Comparison of ENCODE assay signal across 16 cellular contexts in the genomic region with DNA sequence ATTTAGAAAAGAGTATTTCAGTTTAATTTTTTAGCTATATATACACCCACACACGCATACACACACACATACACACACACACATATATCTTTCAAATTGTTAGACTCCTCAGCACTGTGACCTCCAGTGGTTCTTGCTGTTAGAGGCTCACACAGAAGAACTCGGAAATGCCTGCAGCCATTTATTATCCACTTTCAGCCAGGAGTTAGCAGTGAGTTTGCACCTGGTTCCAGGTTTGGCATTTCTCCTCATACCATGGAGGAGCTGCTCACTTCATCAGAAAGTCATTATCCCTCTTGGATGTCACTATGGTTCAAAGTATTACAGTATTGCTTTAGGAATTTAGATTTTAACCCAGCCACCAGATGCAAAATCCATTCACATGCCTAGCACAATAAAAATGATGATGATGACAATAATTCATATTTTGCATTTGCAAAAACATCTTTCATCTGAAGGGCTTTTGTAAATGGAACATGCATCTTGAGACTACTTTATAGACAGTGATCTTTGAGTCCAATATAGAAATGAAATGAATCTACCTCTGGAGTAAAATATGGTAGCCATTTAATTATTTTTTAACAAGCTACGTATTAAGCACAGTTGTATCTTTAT. TPM values are rescaled to one million over a fixed set of nuclear protein-coding genes. Genes with fewer than 3 reads are reported as not detected.
"Had no signal": no experiment of that assay in that cellular context is flagged by ENCODE, and none has a peak within 500 bp of the region (broad histone marks: within the 10 kb centered on the region; RNA-seq: fewer than 3 reads in every experiment).

No MANE protein-coding gene starts in this region.

- ATAC-seq: foreskin keratinocyte, left colon, WTC11 had no signal

- H3K9me3 ChIP-seq: esophagus squamous epithelium, neutrophil, thyroid gland, uterus had no signal

- H3K27me3 ChIP-seq: cardiac muscle cell, esophagus squamous epithelium, foreskin keratinocyte, neutrophil, thyroid gland, uterus had no signal

- H3K4me1 ChIP-seq: esophagus squamous epithelium, foreskin keratinocyte, uterus had no signal

- DNase-seq: activated CD4-positive, alpha-beta T cell treated with anti-CD3 and anti-CD28 coated beads, Interleukin-2, amount 10 ng/mL, durations not matched to agents 24 days and 14 days; activated naive CD4-positive, alpha-beta T cell treated with anti-CD3 and anti-CD28 coated beads, Interleukin-2, amount 10 ng/mL, durations not matched to agents 7 days and 5 days; activated T-cell treated with anti-CD3 and anti-CD28 coated beads for 4 hours; esophagus squamous epithelium; foreskin keratinocyte; left colon; naive B cell; retina; thyroid gland; uterus had no signal

- H3K4me3 ChIP-seq: cardiac muscle cell, esophagus squamous epithelium, thyroid gland, uterus had no signal

- H3K36me3 ChIP-seq: cardiac muscle cell, esophagus squamous epithelium, neutrophil, thyroid gland, uterus had no signal

- FAIRE-seq: colon had no signal

- H3K27ac ChIP-seq: cardiac muscle cell, esophagus squamous epithelium, foreskin keratinocyte, neutrophil, thyroid gland, uterus had no signal

RNA-seq across cellular contexts. Expression of gene NPAS3, which starts 42.3 kb away (rescaled TPM):
- total RNA-seq: activated CD4-positive, alpha-beta T cell treated with anti-CD3 and anti-CD28 coated beads, Interleukin-2, amount 10 ng/mL, durations not matched to agents 24 days and 14 days; activated CD8-positive, alpha-beta memory T cell treated with anti-CD3 and anti-CD28 coated beads for 36 hours; activated T-helper 2 cell treated with anti-CD3 and anti-CD28 coated beads, Interferon-gamma antibody, Interleukin-2, Interleukin-4, amounts not matched to agents 10 μg/mL and 5 μg/mL and 100 μg/mL, durations not matched to agents 14 hours and 24 hours and 36 hours; foreskin keratinocyte had no signal
- polyA plus RNA-seq: foreskin keratinocyte had no signal
